Comparison of ENCODE assay signal across 8 cellular contexts in the genomic region with DNA sequence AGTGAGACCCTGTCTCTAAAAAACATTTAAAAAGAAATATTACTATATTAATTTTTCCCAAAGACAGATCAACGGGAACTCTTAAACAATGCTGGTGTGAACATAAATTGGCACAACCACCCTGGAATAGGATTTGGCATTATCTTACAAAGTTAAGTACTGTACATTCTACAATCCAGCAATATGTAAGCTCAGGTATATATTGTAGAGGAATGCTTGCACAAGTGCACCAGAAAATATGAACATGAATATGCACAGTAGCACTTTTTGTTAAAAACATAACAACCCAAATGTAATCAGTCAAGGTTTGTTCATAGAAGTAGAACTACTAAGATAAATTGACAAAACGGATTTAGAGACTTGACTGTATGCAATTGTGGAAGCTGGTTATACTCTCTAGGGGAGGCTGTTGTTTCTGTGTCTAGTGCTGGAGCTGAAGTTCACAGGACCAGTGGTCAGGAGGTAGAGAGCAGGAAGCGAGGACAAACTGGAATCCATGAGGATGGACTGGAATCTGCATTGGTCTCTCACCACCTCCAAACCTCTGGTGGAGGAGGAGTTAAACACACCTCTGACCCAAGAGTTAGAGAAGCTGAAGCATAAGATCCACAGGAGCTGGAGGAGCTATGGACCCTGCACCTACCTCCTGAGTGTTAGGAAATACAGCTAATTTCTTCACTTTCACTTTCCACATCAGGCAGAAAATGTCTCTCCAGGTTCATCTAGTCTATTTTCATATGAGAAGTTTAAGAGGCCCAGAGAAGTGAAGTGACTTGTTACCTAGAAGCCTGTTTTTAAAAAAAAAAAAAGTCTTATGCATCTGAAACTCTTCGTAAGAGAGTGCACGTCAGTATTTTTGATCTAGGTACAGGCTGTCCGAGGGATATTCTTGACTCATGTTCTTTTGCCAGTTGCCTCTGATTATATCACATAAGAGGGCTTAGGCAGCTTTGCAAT. TPM values are rescaled to one million over a fixed set of nuclear protein-coding genes. Genes with fewer than 3 reads are reported as not detected.
A peak's percentile ranks its signal among the peaks of the same experiment; 100 is the strongest.
DNase-seq lines count a peak whose midpoint lies in the region; ATAC-seq and TF ChIP-seq lines count a peak whose summit lies in the region.

No MANE protein-coding gene starts in this region.

- H3K27me3 Mint-ChIP-seq in activated CD4-positive, alpha-beta T cell treated with anti-CD3 and anti-CD28 coated beads, Interleukin-2, amount 10 ng/mL, durations not matched to agents 24 days and 14 days = no peaks in the 10 kb centered on the region

- TF ChIP-seq CTCF in body of pancreas (IDR thresholded peaks at IDR 0.05) = peak in 1 of 7 experiments; percentile 15

- H3K36me3 ChIP-seq in body of pancreas (replicated peaks in 1 of 2; ENCODE audit: insufficient read depth in 1 of 2, low read depth in 2 of 2) (no peaks in the 10 kb centered on the region), muscle layer of duodenum (ENCODE audit: control insufficient read depth in 1 of 2, insufficient read depth in 2 of 2, low read length in 2 of 2) (no peaks in the 10 kb centered on the region)

- H3K27ac Mint-ChIP-seq in activated CD4-positive, alpha-beta T cell treated with anti-CD3 and anti-CD28 coated beads, Interleukin-2, amount 10 ng/mL, durations not matched to agents 24 days and 14 days = peak overlapping the region; percentile 58

- intact Hi-C loops in activated CD4-positive, alpha-beta T cell treated with anti-CD3 and anti-CD28 coated beads, Interleukin-2, amount 10 ng/mL, durations not matched to agents 24 days and 14 days (cut with micrococcal nuclease) = no loop called here
- intact Hi-C loops in body of pancreas (cut with DNase I) = no loop called here

- no peaks in the 10 kb centered on the region for H3K9me3 ChIP-seq in body of pancreas
- H3K9me3 ChIP-seq in muscle layer of duodenum (ENCODE audit: control insufficient read depth in 1 of 2, low read length in 2 of 2) = no peaks in the 10 kb centered on the region

- DNase-seq in activated CD4-positive, alpha-beta T cell treated with anti-CD3 and anti-CD28 coated beads, Interleukin-2, amount 10 ng/mL, durations not matched to agents 24 days and 14 days = no peak
- DNase-seq in activated CD4-positive, alpha-beta T cell treated with anti-CD3 and anti-CD28 coated beads, Interleukin-2, amount 50 U/mL, for 4 hours = no peak
- peak in 1 of 4 donors; percentile 19 for DNase-seq in body of pancreas
- DNase-seq in ureter (ENCODE audit: low spot score) = no peak
- DNase-seq in NK-92 treated with Interleukin-12 subunit alpha and Interleukin-12 subunit beta, amount 100 ng/mL, for 24 hours (lab: John Stamatoyannopoulos, UW) = no peak
- DNase-seq in NCI-H2196 (lab: John Stamatoyannopoulos, UW; ENCODE audit: unreplicated experiment) = no peak

- TF ChIP-seq POLR2A in body of pancreas (IDR thresholded peaks at IDR 0.05) = no peak

- WGBS in body of pancreas, 2 donors = 29 to 32% methylated on average over 6 of the region's 6 CpGs

- H3K36me3 Mint-ChIP-seq in activated CD4-positive, alpha-beta T cell treated with anti-CD3 and anti-CD28 coated beads, Interleukin-2, amount 10 ng/mL, durations not matched to agents 24 days and 14 days (ENCODE audit: low read depth) = peaks cover 3% of the 10 kb centered on the region

- H3K27ac ChIP-seq in body of pancreas (peak overlapping the region in 2 of 4 donors; percentile 0 to 37), muscle layer of duodenum (ENCODE audit: low read length) (peak overlapping the region; percentile 73)

- peak; percentile 62 for ATAC-seq in HG03439 (IDR thresholded peaks at IDR 0.05; ENCODE audit: unreplicated experiment)
- peak; percentile 59 for ATAC-seq in body of pancreas

- H3K4me3 ChIP-seq in body of pancreas (no peak overlapping the region), muscle layer of duodenum (ENCODE audit: low read depth in 1 of 2, low read length in 2 of 2) (peak overlapping the region; percentile 50 to 70)

- H3K27me3 ChIP-seq in body of pancreas (no peaks in the 10 kb centered on the region), muscle layer of duodenum (ENCODE audit: low read depth, low read length) (no peaks in the 10 kb centered on the region)

- peak overlapping the region; percentile 55 for H3K4me3 Mint-ChIP-seq in activated CD4-positive, alpha-beta T cell treated with anti-CD3 and anti-CD28 coated beads, Interleukin-2, amount 10 ng/mL, durations not matched to agents 24 days and 14 days

- H3K4me1 ChIP-seq in body of pancreas (no peaks in the 10 kb centered on the region), muscle layer of duodenum (ENCODE audit: control insufficient read depth in 1 of 2, insufficient read depth in 2 of 2, low read length in 2 of 2) (no peaks in the 10 kb centered on the region)

- peaks cover 18% of the 10 kb centered on the region for H3K4me1 Mint-ChIP-seq in activated CD4-positive, alpha-beta T cell treated with anti-CD3 and anti-CD28 coated beads, Interleukin-2, amount 10 ng/mL, durations not matched to agents 24 days and 14 days

- H3K9me3 Mint-ChIP-seq in activated CD4-positive, alpha-beta T cell treated with anti-CD3 and anti-CD28 coated beads, Interleukin-2, amount 10 ng/mL, durations not matched to agents 24 days and 14 days = no peaks in the 10 kb centered on the region

RNA-seq across cellular contexts. Expression of a gene that starts 20.3 kb away (rescaled TPM):
- 20.2 and 20.4 TPM in 2 replicates for total RNA-seq in activated CD4-positive, alpha-beta T cell treated with anti-CD3 and anti-CD28 coated beads, Interleukin-2, amount 10 ng/mL, durations not matched to agents 24 days and 14 days
- 10 to 100 TPM; 22.4 to 23.1 TPM for total RNA-seq in body of pancreas
- total RNA-seq in ureter = 28.5 TPM

Comparison
In these comparisons a context has a peak if more than half of its experiments do, and no peak if none do; other contexts are left out.
1. H3K4me3 ChIP-seq: peak in muscle layer of duodenum (2 of 2); none in body of pancreas (0 of 2).